In the genomic region with DNA sequence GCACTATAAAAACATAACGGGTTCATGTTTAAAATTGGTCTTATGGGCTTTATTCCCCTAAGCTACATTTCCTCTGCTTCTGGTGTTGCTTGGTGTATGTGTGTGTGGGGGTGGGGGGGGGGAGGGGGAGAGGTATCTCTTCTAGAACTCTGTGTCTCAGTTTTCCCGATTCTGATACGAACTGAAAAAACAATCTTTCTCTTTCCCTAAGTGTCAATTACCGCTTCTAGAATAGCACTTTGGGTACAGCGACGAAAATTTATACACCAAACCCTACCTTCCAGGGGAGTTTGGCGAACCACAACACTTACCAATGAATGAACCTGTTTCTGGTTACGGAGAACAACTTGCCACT, we compare ENCODE assay signal across 8 cellular contexts. TPM values are rescaled to one million over a fixed set of nuclear protein-coding genes. Genes with fewer than 3 reads are reported as not detected.
DNase-seq lines count a peak whose midpoint lies in the region; ATAC-seq, FAIRE-seq and TF ChIP-seq lines count a peak whose summit lies in the region.

No MANE protein-coding gene starts in this region.

- peak overlapping the region; percentile 83 to 90 for H3K9ac ChIP-seq in kidney (ENCODE audit: low read length in 2 of 2)

- H3K27ac ChIP-seq in kidney (ENCODE audit: low read depth in 2 of 2, low read length in 2 of 2): peak overlapping the region in 1 of 2 donors; percentile 93
- H3K27ac ChIP-seq in substantia nigra (ENCODE audit: low read depth, low read length, poor library complexity, severe bottlenecking): peak overlapping the region; percentile 86

- peaks cover 16% of the 10 kb centered on the region for H3K36me3 Mint-ChIP-seq in T-helper 2 cell treated with Interferon-gamma antibody and Interleukin-4, amounts not matched to agents 5 μg/mL and 100 μg/mL, for 36 hours (ENCODE audit: low read depth)
- H3K36me3 Mint-ChIP-seq in activated naive CD8-positive, alpha-beta T cell treated with anti-CD3 and anti-CD28 coated beads, Interleukin-2, amount 50 U/mL, for 24 hours (ENCODE audit: low read depth): peaks cover 24% of the 10 kb centered on the region

- H3K9me3 ChIP-seq in kidney (ENCODE audit: control insufficient read depth in 1 of 2, low read length in 2 of 2): no peaks in the 10 kb centered on the region

- TF ChIP-seq CTCF in kidney (IDR thresholded peaks at IDR 0.05; ENCODE audit: borderline replicate concordance, extremely low read depth, insufficient read depth): no peak

- H3K4me1 Mint-ChIP-seq in T-helper 2 cell treated with Interferon-gamma antibody and Interleukin-4, amounts not matched to agents 5 μg/mL and 100 μg/mL, for 36 hours (ENCODE audit: low read depth): peaks cover 36% of the 10 kb centered on the region
- H3K4me1 Mint-ChIP-seq in activated naive CD8-positive, alpha-beta T cell treated with anti-CD3 and anti-CD28 coated beads, Interleukin-2, amount 50 U/mL, for 24 hours: peaks cover 49% of the 10 kb centered on the region

- H3K4me3 ChIP-seq in kidney (ENCODE audit: low read length in 2 of 2): peak overlapping the region; percentile 89 to 95

- H3K27me3 Mint-ChIP-seq in T-helper 2 cell treated with Interferon-gamma antibody and Interleukin-4, amounts not matched to agents 5 μg/mL and 100 μg/mL, for 36 hours (ENCODE audit: low read depth): no peaks in the 10 kb centered on the region
- H3K27me3 Mint-ChIP-seq in activated naive CD8-positive, alpha-beta T cell treated with anti-CD3 and anti-CD28 coated beads, Interleukin-2, amount 50 U/mL, for 24 hours: no peaks in the 10 kb centered on the region

- H3K4me1 ChIP-seq in kidney (ENCODE audit: control insufficient read depth in 1 of 2, insufficient read depth in 1 of 2, low read depth in 1 of 2, low read length in 2 of 2): peaks cover 6 to 8% of the 10 kb centered on the region in 2 donors

- no peaks in the 10 kb centered on the region for H3K9me3 Mint-ChIP-seq in T-helper 2 cell treated with Interferon-gamma antibody and Interleukin-4, amounts not matched to agents 5 μg/mL and 100 μg/mL, for 36 hours
- no peaks in the 10 kb centered on the region for H3K9me3 Mint-ChIP-seq in activated naive CD8-positive, alpha-beta T cell treated with anti-CD3 and anti-CD28 coated beads, Interleukin-2, amount 50 U/mL, for 24 hours

- H3K27ac Mint-ChIP-seq in T-helper 2 cell treated with Interferon-gamma antibody and Interleukin-4, amounts not matched to agents 5 μg/mL and 100 μg/mL, for 36 hours: peak overlapping the region; percentile 100
- H3K27ac Mint-ChIP-seq in activated naive CD8-positive, alpha-beta T cell treated with anti-CD3 and anti-CD28 coated beads, Interleukin-2, amount 50 U/mL, for 24 hours: peak overlapping the region; percentile 98

- H3K4me3 Mint-ChIP-seq in T-helper 2 cell treated with Interferon-gamma antibody and Interleukin-4, amounts not matched to agents 5 μg/mL and 100 μg/mL, for 36 hours: peak overlapping the region; percentile 100
- H3K4me3 Mint-ChIP-seq in activated naive CD8-positive, alpha-beta T cell treated with anti-CD3 and anti-CD28 coated beads, Interleukin-2, amount 50 U/mL, for 24 hours: peak overlapping the region; percentile 97

- intact Hi-C loops in kidney (cut with DNase I) (no loop called here), sciatic nerve (cut with DNase I) (loop anchor here (5.0 kb wide), 1 partner anchor 645 kb away; no protein-coding TSS in a partner anchor)

- ATAC-seq in activated naive CD8-positive, alpha-beta T cell treated with anti-CD3 and anti-CD28 coated beads, Interleukin-2, amount 50 U/mL, for 24 hours: no peak
- ATAC-seq in HG03196 (IDR thresholded peaks at IDR 0.05; ENCODE audit: unreplicated experiment): no peak
- ATAC-seq in sciatic nerve: no peak

- H3K36me3 ChIP-seq in kidney (ENCODE audit: control insufficient read depth in 1 of 2, insufficient read depth in 2 of 2, low read length in 2 of 2): peaks cover 4 to 12% of the 10 kb centered on the region in 2 donors

- no peak for DNase-seq in T-helper 2 cell treated with Interferon-gamma antibody and Interleukin-4, amounts not matched to agents 5 μg/mL and 100 μg/mL, for 36 hours (ENCODE audit: low spot score)
- DNase-seq in T-helper 2 cell: no peak
- DNase-seq in activated naive CD8-positive, alpha-beta T cell treated with anti-CD3 and anti-CD28 coated beads, Interleukin-2, amount 50 U/mL, for 24 hours: no peak
- DNase-seq in kidney: no peak
- DNase-seq in substantia nigra (lab: John Stamatoyannopoulos, UW): no peak
- DNase-seq in C1 segment of cervical spinal cord (lab: John Stamatoyannopoulos, UW): no peak
- DNase-seq in sciatic nerve (ENCODE audit: low spot score): no peak

- FAIRE-seq in kidney (lab: Jason Lieb, UNC): no peak

RNA-seq across cellular contexts. Expression of a gene that starts 0.6 kb away (rescaled TPM):
- total RNA-seq in kidney: 39.3 TPM
- polyA plus RNA-seq in kidney (ENCODE audit: insufficient read depth, low read depth, low replicate concordance): 6.8 TPM
- total RNA-seq in sciatic nerve: 48.0 TPM
